ENCODE assay signal across 1 cellular context in genomic region chr14:90383126-90383730, GRCh38.
TF ChIP-seq lines count a peak whose summit lies in the region.

No MANE protein-coding gene starts in this region.

TF ChIP-seq in GM12878, 131 proteins besides CTCF, POLR2A, EP300 and RAD21 (continued from another document and continues in another):
- TF ChIP-seq, protein P1, sequence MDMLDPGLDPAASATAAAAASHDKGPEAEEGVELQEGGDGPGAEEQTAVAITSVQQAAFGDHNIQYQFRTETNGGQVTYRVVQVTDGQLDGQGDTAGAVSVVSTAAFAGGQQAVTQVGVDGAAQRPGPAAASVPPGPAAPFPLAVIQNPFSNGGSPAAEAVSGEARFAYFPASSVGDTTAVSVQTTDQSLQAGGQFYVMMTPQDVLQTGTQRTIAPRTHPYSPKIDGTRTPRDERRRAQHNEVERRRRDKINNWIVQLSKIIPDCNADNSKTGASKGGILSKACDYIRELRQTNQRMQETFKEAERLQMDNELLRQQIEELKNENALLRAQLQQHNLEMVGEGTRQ (IDR thresholded peaks at IDR 0.05; ENCODE audit: borderline replicate concordance, low read depth, low read length) = no peak
- TF ChIP-seq CREB1 (IDR thresholded peaks at IDR 0.05; ENCODE audit: low read depth) (peak; percentile 98), TARDBP (IDR thresholded peaks at IDR 0.05; ENCODE audit: borderline replicate concordance) (peak; percentile 95), GATAD2B (conservative IDR thresholded peaks at IDR 0.05; ENCODE audit: low read depth) (peak; percentile 73), STAT1 (conservative IDR thresholded peaks at IDR 0.05) (peak; percentile 75; the same call in 1 of the 2 replicates), YY1 (IDR thresholded peaks at IDR 0.05; ENCODE audit: low read depth, low read length) (peak; percentile 99), NR2C1 (IDR thresholded peaks at IDR 0.05) (peak; percentile 60), PAX5 (IDR thresholded peaks at IDR 0.05; ENCODE audit: borderline replicate concordance, low read depth, low read length) (peak; percentile 68; the same call in 1 of the 2 replicates), MEF2A (IDR thresholded peaks at IDR 0.05; ENCODE audit: insufficient read depth, low read depth, low read length) (peak; percentile 14; the same call in 1 of the 2 replicates), ZNF274 (IDR thresholded peaks at IDR 0.05; ENCODE audit: insufficient read depth, insufficient read length) (no peak), KAT2A (conservative IDR thresholded peaks at IDR 0.05; ENCODE audit: control insufficient read depth, low read depth, low read length) (no peak), RELB (IDR thresholded peaks at IDR 0.05; ENCODE audit: low read depth) (peak; percentile 36; the same call in 1 of the 2 replicates), RFX5 (IDR thresholded peaks at IDR 0.05; ENCODE audit: low read depth, low read length) (peak; percentile 82), YBX1 (IDR thresholded peaks at IDR 0.05) (no peak), ZBTB40 (IDR thresholded peaks at IDR 0.05; ENCODE audit: borderline replicate concordance) (peak; percentile 80), TCF7 (IDR thresholded peaks at IDR 0.05; ENCODE audit: borderline replicate concordance) (no peak), NFXL1 (IDR thresholded peaks at IDR 0.05; ENCODE audit: borderline replicate concordance) (no peak), SUZ12 (IDR thresholded peaks at IDR 0.05; ENCODE audit: unreplicated experiment) (no peak), SUPT20H (IDR thresholded peaks at IDR 0.05; ENCODE audit: borderline replicate concordance, control insufficient read depth, low read depth, low read length) (no peak), SREBF2 (IDR thresholded peaks at IDR 0.05; ENCODE audit: low read length) (peak; percentile 84), IRF5 (IDR thresholded peaks at IDR 0.05; ENCODE audit: borderline replicate concordance) (peak; percentile 43; the same call in 1 of the 2 replicates), IRF4 (IDR thresholded peaks at IDR 0.05; ENCODE audit: low read depth, low read length) (0 out of 2 replicates have a peak, but pooled peaks have one; percentile 32), HDAC2 (IDR thresholded peaks at IDR 0.05) (no peak), SPI1 (IDR thresholded peaks at IDR 0.05; ENCODE audit: borderline replicate concordance, insufficient read depth, low read depth, low read length) (no peak), TBL1XR1 (IDR thresholded peaks at IDR 0.05; ENCODE audit: low read depth, low read length) (no peak), MTA2 (IDR thresholded peaks at IDR 0.05; ENCODE audit: low read depth) (no peak), ESRRA (IDR thresholded peaks at IDR 0.05; ENCODE audit: low read length) (peak; percentile 76; the same call in 1 of the 2 replicates), ZNF384 (IDR thresholded peaks at IDR 0.05; ENCODE audit: borderline replicate concordance, low read depth, low read length) (no peak), NFYA (IDR thresholded peaks at IDR 0.05; ENCODE audit: borderline replicate concordance, low read depth, low read length) (peak; percentile 56), TCF12 (IDR thresholded peaks at IDR 0.05; ENCODE audit: low read depth, low read length) (peak; percentile 70), BMI1 (IDR thresholded peaks at IDR 0.05; ENCODE audit: borderline replicate concordance) (no peak), SMARCA5 (IDR thresholded peaks at IDR 0.05) (0 out of 2 replicates have a peak, but pooled peaks have one; percentile 70), IKZF1 (conservative IDR thresholded peaks at IDR 0.05) (peak; percentile 96), FOXM1 (IDR thresholded peaks at IDR 0.05; ENCODE audit: low read depth, low read length) (peak; percentile 81), WRNIP1 (IDR thresholded peaks at IDR 0.05; ENCODE audit: borderline replicate concordance, low read depth, low read length) (no peak), REST (IDR thresholded peaks at IDR 0.05; ENCODE audit: low read depth, low read length) (peak; percentile 20; the same call in 1 of the 2 replicates), ZNF687 (IDR thresholded peaks at IDR 0.05) (peak; percentile 84)
- TF ChIP-seq, protein P2, sequence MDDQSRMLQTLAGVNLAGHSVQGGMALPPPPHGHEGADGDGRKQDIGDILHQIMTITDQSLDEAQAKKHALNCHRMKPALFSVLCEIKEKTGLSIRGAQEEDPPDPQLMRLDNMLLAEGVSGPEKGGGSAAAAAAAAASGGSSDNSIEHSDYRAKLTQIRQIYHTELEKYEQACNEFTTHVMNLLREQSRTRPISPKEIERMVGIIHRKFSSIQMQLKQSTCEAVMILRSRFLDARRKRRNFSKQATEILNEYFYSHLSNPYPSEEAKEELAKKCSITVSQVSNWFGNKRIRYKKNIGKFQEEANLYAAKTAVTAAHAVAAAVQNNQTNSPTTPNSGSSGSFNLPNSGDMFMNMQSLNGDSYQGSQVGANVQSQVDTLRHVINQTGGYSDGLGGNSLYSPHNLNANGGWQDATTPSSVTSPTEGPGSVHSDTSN (IDR thresholded peaks at IDR 0.05; ENCODE audit: insufficient replicate concordance, low read depth, low read length) = peak; percentile 80
- TF ChIP-seq, protein P3, sequence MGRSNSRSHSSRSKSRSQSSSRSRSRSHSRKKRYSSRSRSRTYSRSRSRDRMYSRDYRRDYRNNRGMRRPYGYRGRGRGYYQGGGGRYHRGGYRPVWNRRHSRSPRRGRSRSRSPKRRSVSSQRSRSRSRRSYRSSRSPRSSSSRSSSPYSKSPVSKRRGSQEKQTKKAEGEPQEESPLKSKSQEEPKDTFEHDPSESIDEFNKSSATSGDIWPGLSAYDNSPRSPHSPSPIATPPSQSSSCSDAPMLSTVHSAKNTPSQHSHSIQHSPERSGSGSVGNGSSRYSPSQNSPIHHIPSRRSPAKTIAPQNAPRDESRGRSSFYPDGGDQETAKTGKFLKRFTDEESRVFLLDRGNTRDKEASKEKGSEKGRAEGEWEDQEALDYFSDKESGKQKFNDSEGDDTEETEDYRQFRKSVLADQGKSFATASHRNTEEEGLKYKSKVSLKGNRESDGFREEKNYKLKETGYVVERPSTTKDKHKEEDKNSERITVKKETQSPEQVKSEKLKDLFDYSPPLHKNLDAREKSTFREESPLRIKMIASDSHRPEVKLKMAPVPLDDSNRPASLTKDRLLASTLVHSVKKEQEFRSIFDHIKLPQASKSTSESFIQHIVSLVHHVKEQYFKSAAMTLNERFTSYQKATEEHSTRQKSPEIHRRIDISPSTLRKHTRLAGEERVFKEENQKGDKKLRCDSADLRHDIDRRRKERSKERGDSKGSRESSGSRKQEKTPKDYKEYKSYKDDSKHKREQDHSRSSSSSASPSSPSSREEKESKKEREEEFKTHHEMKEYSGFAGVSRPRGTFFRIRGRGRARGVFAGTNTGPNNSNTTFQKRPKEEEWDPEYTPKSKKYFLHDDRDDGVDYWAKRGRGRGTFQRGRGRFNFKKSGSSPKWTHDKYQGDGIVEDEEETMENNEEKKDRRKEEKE (IDR thresholded peaks at IDR 0.05) = no peak
